In genomic region chr4:40194602-40195161, GRCh38 we compare ENCODE assay signal across 1 cellular context.
A peak's percentile ranks its signal among the peaks of the same experiment; 100 is the strongest.
TF ChIP-seq lines count a peak whose summit lies in the region.

No MANE protein-coding gene starts in this region.

TF ChIP-seq in K562, 482 proteins besides CTCF, POLR2A, EP300 and RAD21 (continued from another document and continues in another):
- TF ChIP-seq, protein P1, sequence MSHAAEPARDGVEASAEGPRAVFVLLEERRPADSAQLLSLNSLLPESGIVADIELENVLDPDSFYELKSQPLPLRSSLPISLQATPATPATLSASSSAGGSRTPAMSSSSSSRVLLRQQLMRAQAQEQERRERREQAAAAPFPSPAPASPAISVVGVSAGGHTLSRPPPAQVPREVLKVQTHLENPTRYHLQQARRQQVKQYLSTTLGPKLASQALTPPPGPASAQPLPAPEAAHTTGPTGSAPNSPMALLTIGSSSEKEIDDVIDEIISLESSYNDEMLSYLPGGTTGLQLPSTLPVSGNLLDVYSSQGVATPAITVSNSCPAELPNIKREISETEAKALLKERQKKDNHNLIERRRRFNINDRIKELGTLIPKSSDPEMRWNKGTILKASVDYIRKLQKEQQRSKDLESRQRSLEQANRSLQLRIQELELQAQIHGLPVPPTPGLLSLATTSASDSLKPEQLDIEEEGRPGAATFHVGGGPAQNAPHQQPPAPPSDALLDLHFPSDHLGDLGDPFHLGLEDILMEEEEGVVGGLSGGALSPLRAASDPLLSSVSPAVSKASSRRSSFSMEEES (CRISPR knock-in tag; IDR thresholded peaks at IDR 0.05) = no peak
- TF ChIP-seq YY1 (IDR thresholded peaks at IDR 0.05; ENCODE audit: borderline replicate concordance in 1 of 3, control insufficient read depth in 1 of 3, extremely low read depth in 1 of 3, insufficient read depth in 3 of 3, insufficient read length in 1 of 3, insufficient replicate concordance in 2 of 3, low read depth in 1 of 3, low read length in 2 of 3) = peak in 1 of 3 experiments; percentile 34
- TF ChIP-seq NFYB (IDR thresholded peaks at IDR 0.05; ENCODE audit: extremely low read depth, insufficient read length) = no peak
- TF ChIP-seq GMEB1 (CRISPR knock-in tag; IDR thresholded peaks at IDR 0.05) = no peak
- TF ChIP-seq SAFB2 (IDR thresholded peaks at IDR 0.05; ENCODE audit: borderline replicate concordance, low read depth, low read length, severe bottlenecking) = no peak
- TF ChIP-seq CBFA2T3 (IDR thresholded peaks at IDR 0.05) = no peak
- TF ChIP-seq NR1H2 (CRISPR knock-in tag; IDR thresholded peaks at IDR 0.05) = no peak
- TF ChIP-seq TBP (optimal IDR thresholded peaks at IDR 0.05; ENCODE audit: low read depth, low read length) = peak; percentile 15
- TF ChIP-seq ZNF174 (CRISPR knock-in tag; IDR thresholded peaks at IDR 0.05) = no peak
- 0 out of 2 replicates have a peak, but pooled peaks have one; percentile 30 for TF ChIP-seq TEAD2 (tag; IDR thresholded peaks at IDR 0.05)
- peak; percentile 34 to 40 for TF ChIP-seq E2F6 (IDR thresholded peaks at IDR 0.05; ENCODE audit: borderline replicate concordance in 1 of 2, extremely low read depth in 1 of 2, insufficient read depth in 1 of 2, insufficient read length in 1 of 2, low read depth in 1 of 2, low read length in 1 of 2, poor library complexity in 1 of 2, severe bottlenecking in 1 of 2)
- TF ChIP-seq TSC22D4 (tag; IDR thresholded peaks at IDR 0.05) = no peak
- TF ChIP-seq ZHX1 (conservative IDR thresholded peaks at IDR 0.05; ENCODE audit: low read length) = no peak
- no peak for TF ChIP-seq RFX1 (IDR thresholded peaks at IDR 0.05)
- no peak for TF ChIP-seq ZBTB11 (CRISPR knock-in tag; IDR thresholded peaks at IDR 0.05)
- 0 out of 2 replicates have a peak, but pooled peaks have one; percentile 7 for TF ChIP-seq DDX20 (tag; IDR thresholded peaks at IDR 0.05; ENCODE audit: low read depth)
- no peak for TF ChIP-seq SIRT6 (IDR thresholded peaks at IDR 0.05; ENCODE audit: low read depth, low read length)
- TF ChIP-seq, protein P2, sequence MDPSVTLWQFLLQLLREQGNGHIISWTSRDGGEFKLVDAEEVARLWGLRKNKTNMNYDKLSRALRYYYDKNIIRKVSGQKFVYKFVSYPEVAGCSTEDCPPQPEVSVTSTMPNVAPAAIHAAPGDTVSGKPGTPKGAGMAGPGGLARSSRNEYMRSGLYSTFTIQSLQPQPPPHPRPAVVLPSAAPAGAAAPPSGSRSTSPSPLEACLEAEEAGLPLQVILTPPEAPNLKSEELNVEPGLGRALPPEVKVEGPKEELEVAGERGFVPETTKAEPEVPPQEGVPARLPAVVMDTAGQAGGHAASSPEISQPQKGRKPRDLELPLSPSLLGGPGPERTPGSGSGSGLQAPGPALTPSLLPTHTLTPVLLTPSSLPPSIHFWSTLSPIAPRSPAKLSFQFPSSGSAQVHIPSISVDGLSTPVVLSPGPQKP (CRISPR knock-in tag; IDR thresholded peaks at IDR 0.05) = no peak
- TF ChIP-seq RAD51 (IDR thresholded peaks at IDR 0.05; ENCODE audit: borderline replicate concordance, low read depth) = peak; percentile 17; the same call in 1 of the 2 replicates
- TF ChIP-seq, protein P3, sequence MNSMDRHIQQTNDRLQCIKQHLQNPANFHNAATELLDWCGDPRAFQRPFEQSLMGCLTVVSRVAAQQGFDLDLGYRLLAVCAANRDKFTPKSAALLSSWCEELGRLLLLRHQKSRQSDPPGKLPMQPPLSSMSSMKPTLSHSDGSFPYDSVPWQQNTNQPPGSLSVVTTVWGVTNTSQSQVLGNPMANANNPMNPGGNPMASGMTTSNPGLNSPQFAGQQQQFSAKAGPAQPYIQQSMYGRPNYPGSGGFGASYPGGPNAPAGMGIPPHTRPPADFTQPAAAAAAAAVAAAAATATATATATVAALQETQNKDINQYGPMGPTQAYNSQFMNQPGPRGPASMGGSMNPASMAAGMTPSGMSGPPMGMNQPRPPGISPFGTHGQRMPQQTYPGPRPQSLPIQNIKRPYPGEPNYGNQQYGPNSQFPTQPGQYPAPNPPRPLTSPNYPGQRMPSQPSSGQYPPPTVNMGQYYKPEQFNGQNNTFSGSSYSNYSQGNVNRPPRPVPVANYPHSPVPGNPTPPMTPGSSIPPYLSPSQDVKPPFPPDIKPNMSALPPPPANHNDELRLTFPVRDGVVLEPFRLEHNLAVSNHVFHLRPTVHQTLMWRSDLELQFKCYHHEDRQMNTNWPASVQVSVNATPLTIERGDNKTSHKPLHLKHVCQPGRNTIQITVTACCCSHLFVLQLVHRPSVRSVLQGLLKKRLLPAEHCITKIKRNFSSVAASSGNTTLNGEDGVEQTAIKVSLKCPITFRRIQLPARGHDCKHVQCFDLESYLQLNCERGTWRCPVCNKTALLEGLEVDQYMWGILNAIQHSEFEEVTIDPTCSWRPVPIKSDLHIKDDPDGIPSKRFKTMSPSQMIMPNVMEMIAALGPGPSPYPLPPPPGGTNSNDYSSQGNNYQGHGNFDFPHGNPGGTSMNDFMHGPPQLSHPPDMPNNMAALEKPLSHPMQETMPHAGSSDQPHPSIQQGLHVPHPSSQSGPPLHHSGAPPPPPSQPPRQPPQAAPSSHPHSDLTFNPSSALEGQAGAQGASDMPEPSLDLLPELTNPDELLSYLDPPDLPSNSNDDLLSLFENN (IDR thresholded peaks at IDR 0.05; ENCODE audit: low read depth in 2 of 2, low read length in 2 of 2) = no peak
- TF ChIP-seq ESRRB (CRISPR knock-in tag; IDR thresholded peaks at IDR 0.05; ENCODE audit: borderline replicate concordance) = no peak
- peak; percentile 15 for TF ChIP-seq HDAC3 (IDR thresholded peaks at IDR 0.05; ENCODE audit: borderline replicate concordance, partially characterized antibody)
- TF ChIP-seq EWSR1 (IDR thresholded peaks at IDR 0.05; ENCODE audit: borderline replicate concordance, low read depth, partially characterized antibody) = no peak
- no peak for TF ChIP-seq NR2F6 (CRISPR knock-in tag; IDR thresholded peaks at IDR 0.05)
- no peak for TF ChIP-seq ZNF263 (CRISPR knock-in tag; IDR thresholded peaks at IDR 0.05; ENCODE audit: borderline replicate concordance)
- no peak for TF ChIP-seq SIN3B (IDR thresholded peaks at IDR 0.05; ENCODE audit: low read depth)
- TF ChIP-seq HES1 (IDR thresholded peaks at IDR 0.05; ENCODE audit: low read depth) = no peak
- no peak for TF ChIP-seq IRF2 (CRISPR knock-in tag; IDR thresholded peaks at IDR 0.05)
- peak; percentile 83; the same call in 1 of the 2 replicates for TF ChIP-seq ZNF589 (CRISPR knock-in tag; IDR thresholded peaks at IDR 0.05; ENCODE audit: low read depth)
- TF ChIP-seq, protein P4, sequence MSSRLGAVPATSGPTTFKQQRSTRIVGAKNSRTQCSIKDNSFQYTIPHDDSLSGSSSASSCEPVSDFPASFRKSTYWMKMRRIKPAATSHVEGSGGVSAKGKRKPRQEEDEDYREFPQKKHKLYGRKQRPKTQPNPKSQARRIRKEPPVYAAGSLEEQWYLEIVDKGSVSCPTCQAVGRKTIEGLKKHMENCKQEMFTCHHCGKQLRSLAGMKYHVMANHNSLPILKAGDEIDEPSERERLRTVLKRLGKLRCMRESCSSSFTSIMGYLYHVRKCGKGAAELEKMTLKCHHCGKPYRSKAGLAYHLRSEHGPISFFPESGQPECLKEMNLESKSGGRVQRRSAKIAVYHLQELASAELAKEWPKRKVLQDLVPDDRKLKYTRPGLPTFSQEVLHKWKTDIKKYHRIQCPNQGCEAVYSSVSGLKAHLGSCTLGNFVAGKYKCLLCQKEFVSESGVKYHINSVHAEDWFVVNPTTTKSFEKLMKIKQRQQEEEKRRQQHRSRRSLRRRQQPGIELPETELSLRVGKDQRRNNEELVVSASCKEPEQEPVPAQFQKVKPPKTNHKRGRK (tag; IDR thresholded peaks at IDR 0.05) = no peak
- no peak for TF ChIP-seq TGIF2 (CRISPR knock-in tag; IDR thresholded peaks at IDR 0.05)
- TF ChIP-seq JUNB (CRISPR knock-in tag; conservative IDR thresholded peaks at IDR 0.05) = no peak
- TF ChIP-seq RBFOX2 (IDR thresholded peaks at IDR 0.05; ENCODE audit: low read depth, low read length) = peak; percentile 41
- TF ChIP-seq ZFX (CRISPR knock-in tag; IDR thresholded peaks at IDR 0.05) = no peak
- TF ChIP-seq BACH1 (tag; IDR thresholded peaks at IDR 0.05) = peak; percentile 65; the same call in 1 of the 2 replicates
- TF ChIP-seq EP400 (IDR thresholded peaks at IDR 0.05) = peak; percentile 64
- TF ChIP-seq CXXC5 (CRISPR knock-in tag; IDR thresholded peaks at IDR 0.05) = peak; percentile 15; the same call in 1 of the 2 replicates
- no peak for TF ChIP-seq ZNF740 (CRISPR knock-in tag; IDR thresholded peaks at IDR 0.05)
- no peak for TF ChIP-seq ZNF740 (tag; IDR thresholded peaks at IDR 0.05)
- no peak for TF ChIP-seq SIX5 (IDR thresholded peaks at IDR 0.05; ENCODE audit: borderline replicate concordance in 1 of 2, insufficient read depth in 1 of 2, low read depth in 1 of 2, low read length in 2 of 2)
- no peak for TF ChIP-seq FOSL1 (tag; conservative IDR thresholded peaks at IDR 0.05)
- no peak for TF ChIP-seq HDGF (IDR thresholded peaks at IDR 0.05)
- no peak for TF ChIP-seq SREBF2 (CRISPR knock-in tag; IDR thresholded peaks at IDR 0.05)
- no peak for TF ChIP-seq ELF4 (CRISPR knock-in tag; IDR thresholded peaks at IDR 0.05)
